Comparison of ENCODE assay signal across 23 cellular contexts in genomic region chr5:171937351-171937750, GRCh38.
"Had no signal": no experiment of that assay in that cellular context is flagged by ENCODE, and none has a peak within 500 bp of the region (broad histone marks: within the 10 kb centered on the region; RNA-seq: fewer than 3 reads in every experiment).

No MANE protein-coding gene starts in this region.

- H3K9me3 ChIP-seq: SK-N-SH had no signal

- H3K4me3 Mint-ChIP-seq: T-cell had no signal

- DNase-seq: IMR-90, Kasumi-1, NCI-H1092, NCI-H1105 treated with DMSO at 0.1 percent for 48 hours, NCI-H1417 treated with DMSO at 0.1 percent for 48 hours, NCI-H187, NCI-H2029, NCI-H2081 treated with DMSO at 0.1 percent for 48 hours, NCI-H2171, NCI-H226, NCI-H446, NCI-H510A, NCI-H524 treated with DMSO at 0.1 percent for 48 hours, NCI-H69, NCI-H774, PC-3, SHP77, SK-N-SH, SW 1271, T-cell had no signal

- H3K9ac ChIP-seq: KMS-11, SK-N-SH had no signal

- H3K27me3 Mint-ChIP-seq: T-cell had no signal

- H3K27ac ChIP-seq: KMS-11, RWPE1 had no signal

- H3K4me2 ChIP-seq: KMS-11, SK-N-SH had no signal

- ATAC-seq: Panc1, PC-3, T-cell had no signal
